Comparison of ENCODE assay signal across 9 cellular contexts in genomic region chr11:83002047-83002446, GRCh38.
A peak's percentile ranks its signal among the peaks of the same experiment; 100 is the strongest.
DNase-seq lines count a peak whose midpoint lies in the region; ATAC-seq and TF ChIP-seq lines count a peak whose summit lies in the region.
"Had no signal": no experiment of that assay in that cellular context is flagged by ENCODE, and none has a peak within 500 bp of the region (broad histone marks: within the 10 kb centered on the region; RNA-seq: fewer than 3 reads in every experiment).

No MANE protein-coding gene starts in this region.

- no peaks in the 10 kb centered on the region for H3K9me2 ChIP-seq in SK-N-SH

- peak; percentile 25 for DNase-seq in activated T-cell treated with anti-CD3 and anti-CD28 coated beads, Interleukin-2, amount 50 U/mL, for 4 hours
- DNase-seq in fibroblast of the aortic adventitia (ENCODE audit: low read depth) (peak; percentile 31), SK-N-SH (no peak), COLO829 (ENCODE audit: low spot score) (no peak), MV-4-11 (lab: John Stamatoyannopoulos, UW) (no peak), anterior cingulate cortex (lab: John Stamatoyannopoulos, UW) (no peak)
- peak; percentile 22 to 32 for DNase-seq in stimulated activated CD4-positive, alpha-beta T cell treated with anti-CD3 and anti-CD28 coated beads, Interleukin-2, amount 100 ng/mL, for 24 hours
- DNase-seq: DMS79 had no signal

- no peaks in the 10 kb centered on the region for H3K27me3 Mint-ChIP-seq in activated T-cell treated with anti-CD3 and anti-CD28 coated beads, Interleukin-2, amount 50 U/mL, for 4 hours (ENCODE audit: low read depth)

- peaks cover 43% of the 10 kb centered on the region for H3K4me1 Mint-ChIP-seq in activated T-cell treated with anti-CD3 and anti-CD28 coated beads, Interleukin-2, amount 50 U/mL, for 4 hours (ENCODE audit: low read depth)

- 88% methylated on average over 3 of the region's 3 CpGs for WGBS in SK-N-SH (ENCODE audit: low lambda C conversion rate)

- no peaks in the 10 kb centered on the region for H4K20me1 ChIP-seq in SK-N-SH (ENCODE audit: insufficient read depth)

- H3K79me2 ChIP-seq in SK-N-SH (ENCODE audit: insufficient read depth), result peaks cover 6% of the 10 kb centered on the region; the same call in 1 of the 2 replicates

- no peak overlapping the region for H3K27ac ChIP-seq in SK-N-SH (ENCODE audit: low read depth in 2 of 2, low read length in 1 of 2)

- peak; percentile 66 to 69 for ATAC-seq in activated T-cell treated with anti-CD3 and anti-CD28 coated beads, Interleukin-2, amount 50 U/mL, for 4 hours

- no peaks in the 10 kb centered on the region for H3K9me3 ChIP-seq in SK-N-SH

- peaks cover 0 to 4% of the 10 kb centered on the region in 2 experiments for H3K36me3 ChIP-seq in SK-N-SH (replicated peaks in 1 of 2; ENCODE audit: control insufficient read depth in 1 of 2, insufficient read depth in 2 of 2, low read length in 1 of 2)

- peaks cover 3% of the 10 kb centered on the region for H3K36me3 Mint-ChIP-seq in activated T-cell treated with anti-CD3 and anti-CD28 coated beads, Interleukin-2, amount 50 U/mL, for 4 hours (ENCODE audit: insufficient read depth)

- POLR2A ChIA-PET in SK-N-SH (lab: Yijun Ruan, JAX), result no interaction called here

- no peak overlapping the region for H3K9ac ChIP-seq in SK-N-SH

- H3K4me1 ChIP-seq in SK-N-SH (ENCODE audit: control insufficient read depth in 1 of 2, insufficient read depth in 2 of 2, low read depth in 1 of 2, low read length in 1 of 2), result peaks cover 4 to 14% of the 10 kb centered on the region in 2 experiments; a peak in 3 of 4 replicates

- no peak overlapping the region for H2AFZ ChIP-seq in SK-N-SH (ENCODE audit: low read depth)

- no peaks in the 10 kb centered on the region for H3K27me3 ChIP-seq in SK-N-SH (ENCODE audit: insufficient read depth)

- peaks cover 3% of the 10 kb centered on the region for H3F3A ChIP-seq in SK-N-SH (replicated peaks; ENCODE audit: insufficient read depth)

- H3K4me3 ChIP-seq in fibroblast of the aortic adventitia (ENCODE audit: low read depth, low read length) (no peak overlapping the region), SK-N-SH (ENCODE audit: low read depth in 2 of 2, low read length in 1 of 2) (no peak overlapping the region)

- no peak for TF ChIP-seq RAD21 in SK-N-SH (IDR thresholded peaks at IDR 0.05; ENCODE audit: low read length)

- TF ChIP-seq EP300 in SK-N-SH (IDR thresholded peaks at IDR 0.05; ENCODE audit: borderline replicate concordance in 1 of 2, low read depth in 1 of 2, low read length in 1 of 2), result no peak

- H3K4me2 ChIP-seq in SK-N-SH, result no peak overlapping the region

- CTCF ChIA-PET in SK-N-SH (lab: Yijun Ruan, JAX), result interaction anchor here (1.6 kb wide), 1 partner anchor 30 kb away, joined by 3 read pairs; no protein-coding TSS in a partner anchor

- TF ChIP-seq CTCF in fibroblast of the aortic adventitia (IDR thresholded peaks at IDR 0.05; ENCODE audit: insufficient read depth, low read length) (no peak), SK-N-SH (IDR thresholded peaks at IDR 0.05) (no peak)

- no peaks in the 10 kb centered on the region for H3K9me3 Mint-ChIP-seq in activated T-cell treated with anti-CD3 and anti-CD28 coated beads, Interleukin-2, amount 50 U/mL, for 4 hours

- H3K4me3 Mint-ChIP-seq in activated T-cell treated with anti-CD3 and anti-CD28 coated beads, Interleukin-2, amount 50 U/mL, for 4 hours, result no peak overlapping the region

TF ChIP-seq in PFSK-1, 5 proteins besides CTCF, POLR2A, EP300 and RAD21:
- TF ChIP-seq FOXP2 (optimal IDR thresholded peaks at IDR 0.05; ENCODE audit: borderline replicate concordance, extremely low read depth, extremely low read length, insufficient read depth), result peak; percentile 19
- TF ChIP-seq REST (IDR thresholded peaks at IDR 0.05; ENCODE audit: insufficient read depth in 1 of 2, low read depth in 2 of 2, low read length in 2 of 2), result no peak

TF ChIP-seq in SK-N-SH, 30 proteins besides CTCF, POLR2A, EP300 and RAD21:
- no peak for TF ChIP-seq TCF12 (IDR thresholded peaks at IDR 0.05)
- TF ChIP-seq MAX (IDR thresholded peaks at IDR 0.05; ENCODE audit: low read depth), result no peak
- no peak for TF ChIP-seq TAF1 (IDR thresholded peaks at IDR 0.05; ENCODE audit: borderline replicate concordance, low read depth, low read length)
- no peak for TF ChIP-seq USF1 (IDR thresholded peaks at IDR 0.05; ENCODE audit: borderline replicate concordance, low read depth)
- TF ChIP-seq MEF2A (IDR thresholded peaks at IDR 0.05; ENCODE audit: borderline replicate concordance, low read depth), result no peak
- TF ChIP-seq CHD2 (IDR thresholded peaks at IDR 0.05; ENCODE audit: low read length, partially characterized antibody), result no peak
- no peak for TF ChIP-seq RFX5 (IDR thresholded peaks at IDR 0.05; ENCODE audit: low read length)

Comparison
In these comparisons a context has a peak if more than half of its experiments do, and no peak if none do; other contexts are left out.
1. DNase-seq: peak in activated T-cell treated with anti-CD3 and anti-CD28 coated beads, Interleukin-2, amount 50 U/mL, for 4 hours (single experiment), fibroblast of the aortic adventitia (single experiment) and stimulated activated CD4-positive, alpha-beta T cell treated with anti-CD3 and anti-CD28 coated beads, Interleukin-2, amount 100 ng/mL, for 24 hours (2 of 2); none in SK-N-SH (single experiment), COLO829 (single experiment), MV-4-11 (single experiment) and anterior cingulate cortex (0 of 58).